In the genomic region with DNA sequence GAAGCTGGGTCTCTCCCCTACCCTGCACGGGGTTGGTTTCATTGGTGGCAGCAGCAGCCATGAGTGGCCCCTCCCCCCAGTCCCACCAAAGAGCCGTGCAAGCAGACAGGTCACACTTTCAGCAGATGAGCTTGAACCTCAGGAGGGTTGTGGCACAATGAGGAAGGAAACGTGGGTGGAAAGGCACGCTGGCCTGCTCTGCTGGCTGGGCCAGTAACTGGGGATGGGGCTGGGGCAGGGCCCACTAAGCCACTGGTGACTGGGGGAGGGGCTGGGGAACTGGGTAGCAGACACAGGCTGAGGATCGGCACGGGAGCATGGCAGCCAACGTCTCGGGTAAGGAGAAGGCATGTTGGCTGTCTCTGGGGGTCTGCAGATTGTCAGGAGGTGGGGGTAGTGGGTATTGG, we compare ENCODE assay signal across 9 cellular contexts. TPM values are rescaled to one million over a fixed set of nuclear protein-coding genes. Genes with fewer than 3 reads are reported as not detected.
DNase-seq lines count a peak whose midpoint lies in the region; ATAC-seq and TF ChIP-seq lines count a peak whose summit lies in the region.
"Had no signal": no experiment of that assay in that cellular context is flagged by ENCODE, and none has a peak within 500 bp of the region (broad histone marks: within the 10 kb centered on the region; RNA-seq: fewer than 3 reads in every experiment).

P2RY11 (plus strand) TSS at position 289 of the 407 bp plus-strand sequence; CDS start at position 318, 29 bp downstream.

- peaks cover 3 to 76% (median 6%) of the 10 kb centered on the region in 3 donors for H3K36me3 Mint-ChIP-seq in CD8-positive, alpha-beta memory T cell
- peaks cover 100% of the 10 kb centered on the region for H3K36me3 Mint-ChIP-seq in activated T-helper 17 cell treated with anti-CD3 and anti-CD28 coated beads, Interleukin-2, amount 50 U/mL, for 72 hours (ENCODE audit: low read depth)
- H3K36me3 Mint-ChIP-seq in nephron progenitor cell (ENCODE audit: low read depth) = peaks cover 35% of the 10 kb centered on the region

- peak within 1 kb of the TSS; percentile 77 for H3K27ac ChIP-seq in CD8-positive, alpha-beta memory T cell (ENCODE audit: low read depth, low read length)
- H3K27ac ChIP-seq in uterus = no peak within 1 kb of the TSS
- H3K27ac ChIP-seq: SJSA1 had no signal

- POLR2A ChIA-PET in CD8-positive, alpha-beta memory T cell (lab: Charles Lee) = interaction anchor here (0.9 to 1.6 kb wide), 4 partner anchors 15 to 305 kb away, joined by 3 to 8 read pairs (median 3); partner anchors contain the start of gene MRPL4

- H3K27ac Mint-ChIP-seq in CD8-positive, alpha-beta memory T cell = peak within 1 kb of the TSS; percentile 90 to 99 (median 98)
- peak within 1 kb of the TSS; percentile 95 for H3K27ac Mint-ChIP-seq in activated T-helper 17 cell treated with anti-CD3 and anti-CD28 coated beads, Interleukin-2, amount 50 U/mL, for 72 hours
- H3K27ac Mint-ChIP-seq in nephron progenitor cell = peak within 1 kb of the TSS; percentile 85

- intact Hi-C loops in uterus (cut with DNase I; ENCODE audit: low total_unique reads) = no loop called here

- H3K4me3 Mint-ChIP-seq in CD8-positive, alpha-beta memory T cell = peak within 1 kb of the TSS; percentile 68 to 93 (median 86)
- peak within 1 kb of the TSS; percentile 99 for H3K4me3 Mint-ChIP-seq in activated T-helper 17 cell treated with anti-CD3 and anti-CD28 coated beads, Interleukin-2, amount 50 U/mL, for 72 hours
- no peak within 1 kb of the TSS for H3K4me3 Mint-ChIP-seq in nephron progenitor cell

- H3K27me3 ChIP-seq in CD8-positive, alpha-beta memory T cell (ENCODE audit: insufficient read depth, low read length, poor library complexity, severe bottlenecking) = no peaks in the 10 kb centered on the region
- H3K27me3 ChIP-seq in HAP-1 (ENCODE audit: low read depth) (no peaks in the 10 kb centered on the region), uterus (no peaks in the 10 kb centered on the region)
- H3K27me3 ChIP-seq: SJSA1 had no signal

- peaks cover 0 to 5% of the 10 kb centered on the region in 2 donors for H3K27me3 Mint-ChIP-seq in CD8-positive, alpha-beta memory T cell
- H3K27me3 Mint-ChIP-seq in activated T-helper 17 cell treated with anti-CD3 and anti-CD28 coated beads, Interleukin-2, amount 50 U/mL, for 72 hours = no peaks in the 10 kb centered on the region
- H3K27me3 Mint-ChIP-seq in nephron progenitor cell (ENCODE audit: low read depth, poor library complexity) = no peaks in the 10 kb centered on the region

- H3K4me3 ChIP-seq in CD8-positive, alpha-beta memory T cell (ENCODE audit: low read length) = no peak within 1 kb of the TSS
- no peak within 1 kb of the TSS for H3K4me3 ChIP-seq in HAP-1
- no peak within 1 kb of the TSS for H3K4me3 ChIP-seq in uterus
- H3K4me3 ChIP-seq: SJSA1 had no signal

- H3K4me1 Mint-ChIP-seq in CD8-positive, alpha-beta memory T cell = peaks cover 41 to 84% (median 42%) of the 10 kb centered on the region in 3 donors
- peaks cover 34% of the 10 kb centered on the region for H3K4me1 Mint-ChIP-seq in activated T-helper 17 cell treated with anti-CD3 and anti-CD28 coated beads, Interleukin-2, amount 50 U/mL, for 72 hours
- H3K4me1 Mint-ChIP-seq in nephron progenitor cell = peaks cover 12% of the 10 kb centered on the region

- H3K9me3 ChIP-seq in CD8-positive, alpha-beta memory T cell (ENCODE audit: low read length) = no peaks in the 10 kb centered on the region
- H3K9me3 ChIP-seq in HAP-1 = no peaks in the 10 kb centered on the region
- no peaks in the 10 kb centered on the region for H3K9me3 ChIP-seq in uterus
- H3K9me3 ChIP-seq: SJSA1 had no signal

- peaks cover 55% of the 10 kb centered on the region for H3K4me1 ChIP-seq in CD8-positive, alpha-beta memory T cell (ENCODE audit: insufficient read depth, low read length)
- peaks cover 5% of the 10 kb centered on the region for H3K4me1 ChIP-seq in HAP-1
- peaks cover 0 to 5% of the 10 kb centered on the region in 2 donors for H3K4me1 ChIP-seq in uterus

- peaks cover 48% of the 10 kb centered on the region for H3K36me3 ChIP-seq in CD8-positive, alpha-beta memory T cell (ENCODE audit: insufficient read depth, low read length)
- H3K36me3 ChIP-seq in HAP-1 (replicated peaks) (peaks cover 76% of the 10 kb centered on the region), uterus (no peaks in the 10 kb centered on the region)

- CTCF ChIA-PET in CD8-positive, alpha-beta memory T cell (lab: Charles Lee) = interaction anchor here (0.8 to 14.2 kb wide), 6 partner anchors 9 to 147 kb away, joined by 3 to 194 read pairs (median 6); partner anchors contain the start of gene ANGPTL6

- ATAC-seq in activated T-helper 17 cell treated with anti-CD3 and anti-CD28 coated beads, Interleukin-2, amount 50 U/mL, for 72 hours (replicated peaks) = peak; percentile 54

- in situ Hi-C loops in KBM-7 (cut with MboI; ENCODE audit: low pct_unique_long_range_greater_than_20kb, low sequenced_read_pairs) (no loop called here), HAP-1 (cut with MboI; ENCODE audit: low sequenced_read_pairs) (no loop called here)

- H3K9me3 Mint-ChIP-seq in CD8-positive, alpha-beta memory T cell = no peaks in the 10 kb centered on the region
- H3K9me3 Mint-ChIP-seq in activated T-helper 17 cell treated with anti-CD3 and anti-CD28 coated beads, Interleukin-2, amount 50 U/mL, for 72 hours = no peaks in the 10 kb centered on the region
- H3K9me3 Mint-ChIP-seq in nephron progenitor cell = no peaks in the 10 kb centered on the region

- peak in 3 of 5 donors; percentile 31 to 83 (median 52) for DNase-seq in CD8-positive, alpha-beta memory T cell
- peak; percentile 94 for DNase-seq in KBM-7
- DNase-seq in nephron progenitor cell = no peak
- DNase-seq in HAP-1 (ENCODE audit: low spot score in 2 of 2) = no peak
- DNase-seq in kidney tubule cell (ENCODE audit: low spot score) = no peak
- DNase-seq in uterus = no peak
- DNase-seq in NCI-H1105 (lab: John Stamatoyannopoulos, UW) = no peak

- TF ChIP-seq POLR2A in uterus (IDR thresholded peaks at IDR 0.05) = no peak

- TF ChIP-seq CTCF in nephron progenitor cell (IDR thresholded peaks at IDR 0.05) = no peak
- no peak for TF ChIP-seq CTCF in uterus (IDR thresholded peaks at IDR 0.05)

RNA-seq across cellular contexts. Expression of gene P2RY11, which starts in this region (rescaled TPM):
- 10 to 100 TPM; 53.7 to 58.1 TPM for total RNA-seq in CD8-positive, alpha-beta memory T cell
- 7.4 TPM for polyA plus RNA-seq in CD8-positive, alpha-beta memory T cell
- 100 to 1,000 TPM; 114 to 237 TPM for total RNA-seq in activated T-helper 17 cell treated with anti-CD3 and anti-CD28 coated beads, Interleukin-2, amount 50 U/mL, for 72 hours
- 10 to 100 TPM in 1 of 4 donors, 1 to 10 TPM in 2, under 1 TPM in 1; 0.51 to 19.1 (median 4.4) TPM for total RNA-seq in uterus

Comparison
In these comparisons a context has a peak if more than half of its experiments do, and no peak if none do; other contexts are left out.
1. DNase-seq: peak in CD8-positive, alpha-beta memory T cell (3 of 5) and KBM-7 (single experiment); none in nephron progenitor cell (single experiment), HAP-1 (0 of 2), kidney tubule cell (single experiment), uterus (0 of 2) and NCI-H1105 (single experiment).
2. Peak in every context shown above with its lines, with median percentiles within 50 percentile points of each other: H3K27ac Mint-ChIP-seq.